ENCODE assay signal across 28 cellular contexts in genomic region chr4:119672938-119673337, GRCh38.
"Had no signal": no experiment of that assay in that cellular context is flagged by ENCODE, and none has a peak within 500 bp of the region (broad histone marks: within the 10 kb centered on the region; RNA-seq: fewer than 3 reads in every experiment).

No MANE protein-coding gene starts in this region.

- H3K36me3 Mint-ChIP-seq: neural progenitor cell; stimulated activated effector memory CD8-positive, alpha-beta T cell treated with anti-CD3 and anti-CD28 coated beads, Interleukin-12 subunit alpha, Interleukin-12 subunit beta, amount 100 ng/mL, for 72 hours; stimulated activated naive B cell treated with anti-CD40 and anti-IgM and Interleukin-4, amounts not matched to agents 10 μg/mL and 1 μg/mL and 100 μg/mL, for 72 hours had no signal

- H3K4me3 ChIP-seq: neural progenitor cell, ovary, psoas muscle, right lobe of liver, sigmoid colon, stomach, thoracic aorta, thyroid gland, tibial nerve, upper lobe of left lung, vagina had no signal

- H3K9me3 Mint-ChIP-seq: neural progenitor cell; stimulated activated effector memory CD8-positive, alpha-beta T cell treated with anti-CD3 and anti-CD28 coated beads, Interleukin-12 subunit alpha, Interleukin-12 subunit beta, amount 100 ng/mL, for 72 hours; stimulated activated naive B cell treated with anti-CD40 and anti-IgM and Interleukin-4, amounts not matched to agents 10 μg/mL and 1 μg/mL and 100 μg/mL, for 72 hours; stimulated activated naive CD8-positive, alpha-beta T cell treated with anti-CD3 and anti-CD28 coated beads, Interleukin-15, Interleukin-2, amounts not matched to agents 100 ng/mL and 50 ng/mL, for 24 hours had no signal

- H3K4me1 ChIP-seq: parathyroid adenoma, psoas muscle, right lobe of liver, stomach, thyroid gland, tibial nerve, upper lobe of left lung, vagina had no signal

- DNase-seq: occipital lobe; ovary; posterior cingulate gyrus; psoas muscle; right cardiac atrium; right lobe of liver; sigmoid colon; small intestine; stimulated activated CD4-positive, alpha-beta T cell treated with anti-CD3 and anti-CD28 coated beads, Interleukin-15, amount 100 ng/mL, for 24 hours; stimulated activated CD4-positive, alpha-beta T cell treated with anti-CD3 and anti-CD28 coated beads, Interleukin-2, amount 100 ng/mL, for 24 hours; stimulated activated CD4-positive, alpha-beta T cell treated with anti-CD3 and anti-CD28 coated beads, Interleukin-2, amount 100 ng/mL, for 48 hours; stimulated activated CD4-positive, alpha-beta T cell treated with anti-CD3 and anti-CD28 coated beads, Interleukin-4, amount 100 ng/mL, for 24 hours; stimulated activated naive B cell treated with anti-CD40 and anti-IgM and Interleukin-4, amounts not matched to agents 10 μg/mL and 1 μg/mL and 100 μg/mL, for 72 hours; stimulated activated naive CD4-positive, alpha-beta T cell treated with Interleukin-2 at 50 U/mL for 16 hours; stomach; thyroid gland; trophoblast cell; upper lobe of left lung had no signal

- H2AFZ ChIP-seq: neural progenitor cell, parathyroid adenoma had no signal

- H3K27ac ChIP-seq: neural progenitor cell, ovary, parathyroid adenoma, psoas muscle, right lobe of liver, stomach, thoracic aorta, thyroid gland, tibial nerve, upper lobe of left lung, vagina had no signal

- H3K27ac Mint-ChIP-seq: neural progenitor cell; progenitor cell of endocrine pancreas; stimulated activated effector memory CD8-positive, alpha-beta T cell treated with anti-CD3 and anti-CD28 coated beads, Interleukin-12 subunit alpha, Interleukin-12 subunit beta, amount 100 ng/mL, for 72 hours; stimulated activated naive B cell treated with anti-CD40 and anti-IgM and Interleukin-4, amounts not matched to agents 10 μg/mL and 1 μg/mL and 100 μg/mL, for 72 hours; stimulated activated naive CD8-positive, alpha-beta T cell treated with anti-CD3 and anti-CD28 coated beads, Interleukin-15, Interleukin-2, amounts not matched to agents 100 ng/mL and 50 ng/mL, for 24 hours had no signal

- ATAC-seq: psoas muscle; right cardiac atrium; right lobe of liver; stimulated activated effector memory CD8-positive, alpha-beta T cell treated with anti-CD3 and anti-CD28 coated beads, Interleukin-12 subunit alpha, Interleukin-12 subunit beta, amount 100 ng/mL, for 72 hours; stimulated activated naive B cell treated with anti-CD40 and anti-IgM and Interleukin-4, amounts not matched to agents 10 μg/mL and 1 μg/mL and 100 μg/mL, for 72 hours had no signal

- H3K27me3 Mint-ChIP-seq: progenitor cell of endocrine pancreas had no signal

- H3K4me3 Mint-ChIP-seq: nephron; neural progenitor cell; stimulated activated effector memory CD8-positive, alpha-beta T cell treated with anti-CD3 and anti-CD28 coated beads, Interleukin-12 subunit alpha, Interleukin-12 subunit beta, amount 100 ng/mL, for 72 hours; stimulated activated naive B cell treated with anti-CD40 and anti-IgM and Interleukin-4, amounts not matched to agents 10 μg/mL and 1 μg/mL and 100 μg/mL, for 72 hours; stimulated activated naive CD8-positive, alpha-beta T cell treated with anti-CD3 and anti-CD28 coated beads, Interleukin-15, Interleukin-2, amounts not matched to agents 100 ng/mL and 50 ng/mL, for 24 hours had no signal

- FAIRE-seq: small intestine, urothelium cell line had no signal

- H3K79me2 ChIP-seq: parathyroid adenoma had no signal

- H3K4me1 Mint-ChIP-seq: neural progenitor cell; stimulated activated effector memory CD8-positive, alpha-beta T cell treated with anti-CD3 and anti-CD28 coated beads, Interleukin-12 subunit alpha, Interleukin-12 subunit beta, amount 100 ng/mL, for 72 hours; stimulated activated naive B cell treated with anti-CD40 and anti-IgM and Interleukin-4, amounts not matched to agents 10 μg/mL and 1 μg/mL and 100 μg/mL, for 72 hours had no signal

- H3K27me3 ChIP-seq: neural progenitor cell, ovary, right lobe of liver, sigmoid colon, stomach, thyroid gland, tibial nerve, upper lobe of left lung, vagina had no signal

- H3K9me3 ChIP-seq: ovary, psoas muscle, right lobe of liver, sigmoid colon, stomach, thoracic aorta, thyroid gland, tibial nerve, upper lobe of left lung, vagina had no signal

- H3K9ac ChIP-seq: neural progenitor cell, parathyroid adenoma had no signal

- H3K36me3 ChIP-seq: neural progenitor cell, ovary, right lobe of liver, sigmoid colon, stomach, thoracic aorta, thyroid gland, tibial nerve, upper lobe of left lung, vagina had no signal

- H3K4me2 ChIP-seq: neural progenitor cell had no signal
